ENCODE assay signal across 17 cellular contexts in genomic region chr15:42148808-42149492, GRCh38. TPM values are rescaled to one million over a fixed set of nuclear protein-coding genes. Genes with fewer than 3 reads are reported as not detected.
DNase-seq lines count a peak whose midpoint lies in the region; ATAC-seq and TF ChIP-seq lines count a peak whose summit lies in the region.
"Had no signal": no experiment of that assay in that cellular context is flagged by ENCODE, and none has a peak within 500 bp of the region (broad histone marks: within the 10 kb centered on the region; RNA-seq: fewer than 3 reads in every experiment).

No MANE protein-coding gene starts in this region.

- H3K27me3 ChIP-seq in GM23338 (ENCODE audit: insufficient read depth) (no peaks in the 10 kb centered on the region), RWPE2 (ENCODE audit: insufficient read depth, poor library complexity, severe bottlenecking) (no peaks in the 10 kb centered on the region), left ventricle myocardium inferior (ENCODE audit: low read depth) (no peaks in the 10 kb centered on the region)

- no peak overlapping the region for H3K4me3 Mint-ChIP-seq in GM23338

- 0 out of 2 replicates have a peak overlapping the region, but pooled peaks have one; percentile 47 for H2AFZ ChIP-seq in GM23338
- H2AFZ ChIP-seq: PC-9 had no signal

- no peak overlapping the region for H3K4me3 ChIP-seq in GM23338
- no peak overlapping the region for H3K4me3 ChIP-seq in RWPE2 (ENCODE audit: severe bottlenecking)
- H3K4me3 ChIP-seq in left ventricle myocardium inferior: no peak overlapping the region
- H3K4me3 ChIP-seq: PC-9 had no signal

- no peaks in the 10 kb centered on the region for H3K36me3 Mint-ChIP-seq in GM23338 (ENCODE audit: low read depth)

- DNase-seq in GM23338 (ENCODE audit: low spot score) (no peak), RWPE2 (ENCODE audit: low spot score) (peak; percentile 38), left ventricle myocardium inferior (no peak), posterior vena cava (ENCODE audit: low spot score) (peak; percentile 54), DMS79 treated with DMSO at 0.1 percent for 48 hours (lab: John Stamatoyannopoulos, UW) (no peak)
- DNase-seq: DMS53, KBM-7, NCI-H146, NCI-H2081, NCI-H2227 treated with DMSO at 0.1 percent for 48 hours, NCI-H524, PC-9, SHP77, SK-N-SH had no signal

- H3K9me3 ChIP-seq in RWPE2 (ENCODE audit: severe bottlenecking) (no peaks in the 10 kb centered on the region), left ventricle myocardium inferior (replicated peaks) (no peaks in the 10 kb centered on the region)
- H3K9me3 ChIP-seq: SK-N-SH had no signal

- H3K36me3 ChIP-seq in GM23338 (ENCODE audit: insufficient read depth) (no peaks in the 10 kb centered on the region), RWPE2 (ENCODE audit: low read depth) (no peaks in the 10 kb centered on the region), left ventricle myocardium inferior (no peaks in the 10 kb centered on the region)

- no peaks in the 10 kb centered on the region for H4K20me1 ChIP-seq in GM23338 (replicated peaks; ENCODE audit: insufficient read depth)

- H3K4me1 ChIP-seq in GM23338 (ENCODE audit: insufficient read depth): no peaks in the 10 kb centered on the region
- H3K4me1 ChIP-seq in RWPE2 (ENCODE audit: insufficient read depth, poor library complexity, severe bottlenecking): no peaks in the 10 kb centered on the region
- H3K4me1 ChIP-seq in left ventricle myocardium inferior: peaks cover 32% of the 10 kb centered on the region

- H3K27ac ChIP-seq in GM23338 (ENCODE audit: low read depth) (no peak overlapping the region), RWPE2 (ENCODE audit: poor library complexity, severe bottlenecking) (no peak overlapping the region), left ventricle myocardium inferior (replicated peaks) (peak overlapping the region; percentile 29)
- H3K27ac ChIP-seq: PC-9 had no signal

- no peaks in the 10 kb centered on the region; the same call in 2 of the 3 replicates for H3K4me1 Mint-ChIP-seq in GM23338

- intact Hi-C loops in left ventricle myocardium inferior (cut with micrococcal nuclease) (no loop called here), posterior vena cava (cut with DNase I) (no loop called here)

- H3F3A ChIP-seq in GM23338 (replicated peaks; ENCODE audit: low read depth): no peaks in the 10 kb centered on the region

- H3K79me2 ChIP-seq in GM23338 (replicated peaks; ENCODE audit: insufficient read depth): no peaks in the 10 kb centered on the region

- H3K9me2 ChIP-seq in GM23338 (ENCODE audit: insufficient read depth): no peaks in the 10 kb centered on the region
- H3K9me2 ChIP-seq: SK-N-SH had no signal

- ATAC-seq in GM23338 (no peak), RWPE2 (ENCODE audit: low read depth) (no peak), GM21717 (IDR thresholded peaks at IDR 0.05; ENCODE audit: unreplicated experiment) (no peak), GM18868 (IDR thresholded peaks at IDR 0.05; ENCODE audit: unreplicated experiment) (no peak)
- ATAC-seq: HCT116 had no signal

- no peak overlapping the region for H3K4me2 ChIP-seq in GM23338
- H3K4me2 ChIP-seq: PC-9, SK-N-SH had no signal

- no peak overlapping the region for H3K27ac Mint-ChIP-seq in GM23338

- H3K27me3 Mint-ChIP-seq in GM23338 (ENCODE audit: insufficient read depth, low read depth, poor library complexity): peaks cover 5% of the 10 kb centered on the region

- H3K9me3 Mint-ChIP-seq in GM23338: no peaks in the 10 kb centered on the region

- TF ChIP-seq CTCF in GM23338 (conservative IDR thresholded peaks at IDR 0.05; ENCODE audit: low read depth in 2 of 2) (no peak), RWPE2 (IDR thresholded peaks at IDR 0.05; ENCODE audit: poor library complexity, severe bottlenecking) (no peak), left ventricle myocardium inferior (IDR thresholded peaks at IDR 0.05; ENCODE audit: borderline replicate concordance) (peak; percentile 31)

TF ChIP-seq in GM23338, 12 proteins besides CTCF, POLR2A, EP300 and RAD21:
- no peak for TF ChIP-seq ZNF114 (CRISPR knock-in tag; IDR thresholded peaks at IDR 0.05)
- TF ChIP-seq POLR2AphosphoS5 (IDR thresholded peaks at IDR 0.05; ENCODE audit: low read depth): no peak
- no peak for TF ChIP-seq ZNF331 (CRISPR knock-in tag; IDR thresholded peaks at IDR 0.05; ENCODE audit: low read depth)
- TF ChIP-seq NANOG (IDR thresholded peaks at IDR 0.05; ENCODE audit: borderline replicate concordance): no peak

RNA-seq across cellular contexts. Expression of gene PLA2G4F, which starts 7.5 kb away (rescaled TPM):
- not detected in 2 replicates for total RNA-seq in GM23338 (2014; rRNA removed; shearing (Covaris generic))
- polyA plus RNA-seq in GM23338 (2016; fragmentation: Nextera tagmentation; extraction: Ambion mirVana): not detected in 2 replicates
- 2.1 TPM for total RNA-seq in left ventricle myocardium inferior
- total RNA-seq in posterior vena cava: not detected
- polyA plus RNA-seq: SK-N-SH had no signal

RNA-seq across cellular contexts. Expression of gene PLA2G4D, which starts 54.6 kb away (rescaled TPM):
- 0.07 TPM in 1 of 2 replicates, not detected in the other for total RNA-seq in GM23338 (2014; rRNA removed; shearing (Covaris generic))
- polyA plus RNA-seq in GM23338 (2016; fragmentation: Nextera tagmentation; extraction: Ambion mirVana): 0.15 TPM in 1 of 2 replicates, not detected in the other
- total RNA-seq in left ventricle myocardium inferior: not detected
- total RNA-seq in posterior vena cava: not detected
- polyA plus RNA-seq: SK-N-SH had no signal

RNA-seq across cellular contexts. Expression of gene VPS39, which starts 59.2 kb away (rescaled TPM):
- 45.1 and 46.1 TPM in 2 replicates for total RNA-seq in GM23338 (2014; rRNA removed; shearing (Covaris generic))
- polyA plus RNA-seq in GM23338 (2016; fragmentation: Nextera tagmentation; extraction: Ambion mirVana): 14.1 and 14.9 TPM in 2 replicates
- 49.2 TPM for total RNA-seq in left ventricle myocardium inferior
- 10 to 100 TPM; 48.4 to 58.0 TPM for total RNA-seq in posterior vena cava

Comparison
In these comparisons a context has a peak if more than half of its experiments do, and no peak if none do; other contexts are left out.
1. DNase-seq: peak in RWPE2 (single experiment) and posterior vena cava (single experiment); none in GM23338 (single experiment), left ventricle myocardium inferior (single experiment) and DMS79 treated with DMSO at 0.1 percent for 48 hours (single experiment).